In genomic region chr3:185586644-185586964, GRCh38 we compare ENCODE assay signal across 8 cellular contexts. TPM values are rescaled to one million over a fixed set of nuclear protein-coding genes. Genes with fewer than 3 reads are reported as not detected.
DNase-seq lines count a peak whose midpoint lies in the region; ATAC-seq and TF ChIP-seq lines count a peak whose summit lies in the region.

No MANE protein-coding gene starts in this region.

- no peak for TF ChIP-seq CTCF in GM06990 (IDR thresholded peaks at IDR 0.05; ENCODE audit: insufficient read depth, low read length, poor library complexity, severe bottlenecking)
- no peak for TF ChIP-seq CTCF in neural crest cell (conservative IDR thresholded peaks at IDR 0.05)
- TF ChIP-seq CTCF in GM20000 (IDR thresholded peaks at IDR 0.05; ENCODE audit: extremely low read depth, missing control alignments), result no peak

- DNase-seq in GM06990 (ENCODE audit: extremely low read depth, insufficient read length) (no peak), NCI-H510A treated with DMSO at 0.1 percent for 48 hours (lab: John Stamatoyannopoulos, UW) (peak; percentile 67), neural crest cell (ENCODE audit: low read depth, low spot score) (no peak), GM20000 (ENCODE audit: low spot score) (no peak), UCSD-AML1 (lab: John Stamatoyannopoulos, UW; ENCODE audit: unreplicated experiment) (no peak)
- DNase-seq in effector memory CD8-positive, alpha-beta T cell, result no peak

- peak overlapping the region; percentile 91 to 96 for H3K27ac Mint-ChIP-seq in effector memory CD8-positive, alpha-beta T cell
- peak overlapping the region; percentile 93 for H3K27ac Mint-ChIP-seq in neural crest cell (ENCODE audit: unreplicated experiment)

- H3K4me1 Mint-ChIP-seq in effector memory CD8-positive, alpha-beta T cell (ENCODE audit: low read depth in 2 of 2), result peaks cover 36 to 43% of the 10 kb centered on the region in 2 donors
- H3K4me1 Mint-ChIP-seq in neural crest cell, result peaks cover 35% of the 10 kb centered on the region

- peaks cover 60% of the 10 kb centered on the region for H3K36me3 Mint-ChIP-seq in effector memory CD8-positive, alpha-beta T cell (ENCODE audit: insufficient read depth)
- no peaks in the 10 kb centered on the region for H3K36me3 Mint-ChIP-seq in neural crest cell (ENCODE audit: low read depth)

- H3K36me3 ChIP-seq in GM06990 (ENCODE audit: control insufficient read depth, insufficient read depth, low read length), result no peaks in the 10 kb centered on the region

- no peaks in the 10 kb centered on the region for H3K27me3 Mint-ChIP-seq in effector memory CD8-positive, alpha-beta T cell
- H3K27me3 Mint-ChIP-seq in neural crest cell (ENCODE audit: low read depth), result peaks cover 12% of the 10 kb centered on the region

- no peaks in the 10 kb centered on the region for H3K27me3 ChIP-seq in GM06990 (replicated peaks; ENCODE audit: control insufficient read depth, insufficient read depth, low read length)

- H3K4me3 Mint-ChIP-seq in effector memory CD8-positive, alpha-beta T cell, result peak overlapping the region; percentile 74 to 77
- peak overlapping the region; percentile 94 for H3K4me3 Mint-ChIP-seq in neural crest cell

- no peaks in the 10 kb centered on the region for H3K9me3 Mint-ChIP-seq in effector memory CD8-positive, alpha-beta T cell
- H3K9me3 Mint-ChIP-seq in neural crest cell, result no peaks in the 10 kb centered on the region

- peak; percentile 3 for ATAC-seq in effector memory CD8-positive, alpha-beta T cell (replicated peaks)
- no peak for ATAC-seq in HG03354 (IDR thresholded peaks at IDR 0.05; ENCODE audit: poor library complexity, severe bottlenecking, unreplicated experiment)
- no peak for ATAC-seq in GM19463 (IDR thresholded peaks at IDR 0.05; ENCODE audit: unreplicated experiment)

- H3K4me3 ChIP-seq in GM06990 (replicated peaks; ENCODE audit: low read depth, low read length), result peak overlapping the region; percentile 93

RNA-seq across cellular contexts. Expression of gene SENP2, which starts 0.5 kb away (rescaled TPM):
- total RNA-seq in neural crest cell, result 46.7 and 55.6 TPM in 2 replicates

RNA-seq across cellular contexts. Expression of gene LIPH, which starts 34.2 kb away (rescaled TPM):
- not detected in 2 replicates for total RNA-seq in neural crest cell
